1 cellular context compared by ENCODE assay signal in the genomic region with DNA sequence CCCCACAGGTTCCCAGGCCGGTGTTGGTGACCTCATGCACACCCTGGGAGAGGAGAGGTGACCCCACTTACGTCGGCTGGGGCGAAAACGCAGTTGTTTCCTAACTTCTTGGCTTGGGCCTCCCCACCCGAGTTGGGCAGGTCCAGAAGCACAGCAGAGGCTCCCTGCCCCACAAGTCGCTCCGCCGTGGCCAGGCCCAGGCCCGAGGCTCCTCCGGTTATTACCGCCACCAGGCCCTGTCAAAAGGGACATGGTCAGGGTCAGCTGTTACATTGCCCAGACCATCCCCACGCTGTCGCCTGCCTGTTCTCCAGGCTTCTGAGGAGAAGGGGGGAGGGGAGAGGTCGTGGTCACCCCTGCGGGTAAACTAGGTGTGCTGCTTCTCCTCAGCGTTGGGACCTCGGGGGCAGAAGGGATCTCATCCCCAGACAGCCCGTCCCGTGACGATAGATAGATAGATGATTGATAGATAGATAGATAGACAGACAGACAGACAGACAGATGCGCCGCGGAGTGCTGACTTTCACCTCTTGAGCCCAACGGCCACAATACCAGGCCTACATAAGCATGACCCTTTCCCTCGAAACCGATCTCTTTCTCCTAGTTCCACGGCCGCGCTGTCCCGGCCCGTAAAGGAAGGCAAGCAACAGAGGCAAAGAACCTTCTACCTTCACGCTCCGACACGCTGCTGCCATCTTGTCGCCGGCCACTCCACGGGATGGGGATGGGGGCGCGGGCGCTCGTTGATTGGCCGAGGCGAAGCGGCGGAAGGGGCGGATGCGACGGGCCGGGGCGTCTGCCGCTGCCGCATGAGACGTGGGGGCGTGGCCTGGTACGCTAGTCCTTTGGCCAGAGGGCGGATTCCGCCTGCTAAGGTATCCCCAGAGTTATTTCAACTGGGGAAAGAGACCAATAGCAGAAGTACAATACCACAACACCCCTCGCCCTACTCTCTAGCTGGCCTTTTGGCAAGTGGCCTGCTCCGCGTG.
TF ChIP-seq lines count a peak whose summit lies in the region.

A gene (minus strand): TSS at position 720 of the 989 bp plus-strand sequence. CDS start 25 bp downstream, at position 695.

TF ChIP-seq in GM12878, 131 proteins besides CTCF, POLR2A, EP300 and RAD21 (continued from another document and continues in another):
- TF ChIP-seq, protein P1, sequence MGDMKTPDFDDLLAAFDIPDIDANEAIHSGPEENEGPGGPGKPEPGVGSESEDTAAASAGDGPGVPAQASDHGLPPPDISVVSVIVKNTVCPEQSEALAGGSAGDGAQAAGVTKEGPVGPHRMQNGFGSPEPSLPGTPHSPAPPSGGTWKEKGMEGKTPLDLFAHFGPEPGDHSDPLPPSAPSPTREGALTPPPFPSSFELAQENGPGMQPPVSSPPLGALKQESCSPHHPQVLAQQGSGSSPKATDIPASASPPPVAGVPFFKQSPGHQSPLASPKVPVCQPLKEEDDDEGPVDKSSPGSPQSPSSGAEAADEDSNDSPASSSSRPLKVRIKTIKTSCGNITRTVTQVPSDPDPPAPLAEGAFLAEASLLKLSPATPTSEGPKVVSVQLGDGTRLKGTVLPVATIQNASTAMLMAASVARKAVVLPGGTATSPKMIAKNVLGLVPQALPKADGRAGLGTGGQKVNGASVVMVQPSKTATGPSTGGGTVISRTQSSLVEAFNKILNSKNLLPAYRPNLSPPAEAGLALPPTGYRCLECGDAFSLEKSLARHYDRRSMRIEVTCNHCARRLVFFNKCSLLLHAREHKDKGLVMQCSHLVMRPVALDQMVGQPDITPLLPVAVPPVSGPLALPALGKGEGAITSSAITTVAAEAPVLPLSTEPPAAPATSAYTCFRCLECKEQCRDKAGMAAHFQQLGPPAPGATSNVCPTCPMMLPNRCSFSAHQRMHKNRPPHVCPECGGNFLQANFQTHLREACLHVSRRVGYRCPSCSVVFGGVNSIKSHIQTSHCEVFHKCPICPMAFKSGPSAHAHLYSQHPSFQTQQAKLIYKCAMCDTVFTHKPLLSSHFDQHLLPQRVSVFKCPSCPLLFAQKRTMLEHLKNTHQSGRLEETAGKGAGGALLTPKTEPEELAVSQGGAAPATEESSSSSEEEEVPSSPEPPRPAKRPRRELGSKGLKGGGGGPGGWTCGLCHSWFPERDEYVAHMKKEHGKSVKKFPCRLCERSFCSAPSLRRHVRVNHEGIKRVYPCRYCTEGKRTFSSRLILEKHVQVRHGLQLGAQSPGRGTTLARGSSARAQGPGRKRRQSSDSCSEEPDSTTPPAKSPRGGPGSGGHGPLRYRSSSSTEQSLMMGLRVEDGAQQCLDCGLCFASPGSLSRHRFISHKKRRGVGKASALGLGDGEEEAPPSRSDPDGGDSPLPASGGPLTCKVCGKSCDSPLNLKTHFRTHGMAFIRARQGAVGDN (IDR thresholded peaks at IDR 0.05) = no peak
- TF ChIP-seq MTA2 (IDR thresholded peaks at IDR 0.05; ENCODE audit: low read depth) = no peak
- TF ChIP-seq SMARCA5 (IDR thresholded peaks at IDR 0.05) = no peak
- TF ChIP-seq, protein P2, sequence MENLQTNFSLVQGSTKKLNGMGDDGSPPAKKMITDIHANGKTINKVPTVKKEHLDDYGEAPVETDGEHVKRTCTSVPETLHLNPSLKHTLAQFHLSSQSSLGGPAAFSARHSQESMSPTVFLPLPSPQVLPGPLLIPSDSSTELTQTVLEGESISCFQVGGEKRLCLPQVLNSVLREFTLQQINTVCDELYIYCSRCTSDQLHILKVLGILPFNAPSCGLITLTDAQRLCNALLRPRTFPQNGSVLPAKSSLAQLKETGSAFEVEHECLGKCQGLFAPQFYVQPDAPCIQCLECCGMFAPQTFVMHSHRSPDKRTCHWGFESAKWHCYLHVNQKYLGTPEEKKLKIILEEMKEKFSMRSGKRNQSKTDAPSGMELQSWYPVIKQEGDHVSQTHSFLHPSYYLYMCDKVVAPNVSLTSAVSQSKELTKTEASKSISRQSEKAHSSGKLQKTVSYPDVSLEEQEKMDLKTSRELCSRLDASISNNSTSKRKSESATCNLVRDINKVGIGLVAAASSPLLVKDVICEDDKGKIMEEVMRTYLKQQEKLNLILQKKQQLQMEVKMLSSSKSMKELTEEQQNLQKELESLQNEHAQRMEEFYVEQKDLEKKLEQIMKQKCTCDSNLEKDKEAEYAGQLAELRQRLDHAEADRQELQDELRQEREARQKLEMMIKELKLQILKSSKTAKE (IDR thresholded peaks at IDR 0.05; ENCODE audit: low read depth, poor library complexity, severe bottlenecking) = no peak
- no peak for TF ChIP-seq SREBF2 (IDR thresholded peaks at IDR 0.05; ENCODE audit: low read length)
- 0 out of 2 replicates have a peak, but pooled peaks have one; percentile 31 for TF ChIP-seq RCOR1 (conservative IDR thresholded peaks at IDR 0.05; ENCODE audit: low read depth, low read length)
- no peak for TF ChIP-seq ASH2L (IDR thresholded peaks at IDR 0.05; ENCODE audit: borderline replicate concordance, low read depth)
- 0 out of 2 replicates have a peak, but pooled peaks have one; percentile 37 for TF ChIP-seq GATAD2B (conservative IDR thresholded peaks at IDR 0.05; ENCODE audit: low read depth)
- TF ChIP-seq, protein P3, sequence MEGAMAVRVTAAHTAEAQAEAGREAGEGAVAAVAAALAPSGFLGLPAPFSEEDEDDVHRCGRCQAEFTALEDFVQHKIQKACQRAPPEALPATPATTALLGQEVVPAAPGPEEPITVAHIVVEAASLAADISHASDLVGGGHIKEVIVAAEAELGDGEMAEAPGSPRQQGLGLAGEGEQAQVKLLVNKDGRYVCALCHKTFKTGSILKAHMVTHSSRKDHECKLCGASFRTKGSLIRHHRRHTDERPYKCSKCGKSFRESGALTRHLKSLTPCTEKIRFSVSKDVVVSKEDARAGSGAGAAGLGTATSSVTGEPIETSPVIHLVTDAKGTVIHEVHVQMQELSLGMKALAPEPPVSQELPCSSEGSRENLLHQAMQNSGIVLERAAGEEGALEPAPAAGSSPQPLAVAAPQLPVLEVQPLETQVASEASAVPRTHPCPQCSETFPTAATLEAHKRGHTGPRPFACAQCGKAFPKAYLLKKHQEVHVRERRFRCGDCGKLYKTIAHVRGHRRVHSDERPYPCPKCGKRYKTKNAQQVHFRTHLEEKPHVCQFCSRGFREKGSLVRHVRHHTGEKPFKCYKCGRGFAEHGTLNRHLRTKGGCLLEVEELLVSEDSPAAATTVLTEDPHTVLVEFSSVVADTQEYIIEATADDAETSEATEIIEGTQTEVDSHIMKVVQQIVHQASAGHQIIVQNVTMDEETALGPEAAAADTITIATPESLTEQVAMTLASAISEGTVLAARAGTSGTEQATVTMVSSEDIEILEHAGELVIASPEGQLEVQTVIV (IDR thresholded peaks at IDR 0.05; ENCODE audit: borderline replicate concordance, partially characterized antibody) = no peak
- no peak for TF ChIP-seq IKZF2 (IDR thresholded peaks at IDR 0.05)
- TF ChIP-seq BRCA1 (IDR thresholded peaks at IDR 0.05; ENCODE audit: low read depth, low read length) = no peak
- TF ChIP-seq CREM (IDR thresholded peaks at IDR 0.05; ENCODE audit: low read depth) = peak; percentile 33; the same call in 1 of the 2 replicates
- TF ChIP-seq, protein P4, sequence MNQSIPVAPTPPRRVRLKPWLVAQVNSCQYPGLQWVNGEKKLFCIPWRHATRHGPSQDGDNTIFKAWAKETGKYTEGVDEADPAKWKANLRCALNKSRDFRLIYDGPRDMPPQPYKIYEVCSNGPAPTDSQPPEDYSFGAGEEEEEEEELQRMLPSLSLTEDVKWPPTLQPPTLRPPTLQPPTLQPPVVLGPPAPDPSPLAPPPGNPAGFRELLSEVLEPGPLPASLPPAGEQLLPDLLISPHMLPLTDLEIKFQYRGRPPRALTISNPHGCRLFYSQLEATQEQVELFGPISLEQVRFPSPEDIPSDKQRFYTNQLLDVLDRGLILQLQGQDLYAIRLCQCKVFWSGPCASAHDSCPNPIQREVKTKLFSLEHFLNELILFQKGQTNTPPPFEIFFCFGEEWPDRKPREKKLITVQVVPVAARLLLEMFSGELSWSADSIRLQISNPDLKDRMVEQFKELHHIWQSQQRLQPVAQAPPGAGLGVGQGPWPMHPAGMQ (IDR thresholded peaks at IDR 0.05; ENCODE audit: borderline replicate concordance) = no peak
- no peak for TF ChIP-seq ZNF384 (IDR thresholded peaks at IDR 0.05; ENCODE audit: borderline replicate concordance, low read depth, low read length)
- TF ChIP-seq MEF2B (IDR thresholded peaks at IDR 0.05; ENCODE audit: partially characterized antibody, poor library complexity, severe bottlenecking) = no peak
- 0 out of 2 replicates have a peak, but pooled peaks have one; percentile 20 for TF ChIP-seq RUNX3 (IDR thresholded peaks at IDR 0.05; ENCODE audit: low read length)
- TF ChIP-seq SIX5 (IDR thresholded peaks at IDR 0.05; ENCODE audit: low read depth, low read length, severe bottlenecking) = no peak
- no peak for TF ChIP-seq NR2C1 (IDR thresholded peaks at IDR 0.05)
- TF ChIP-seq, protein P5, sequence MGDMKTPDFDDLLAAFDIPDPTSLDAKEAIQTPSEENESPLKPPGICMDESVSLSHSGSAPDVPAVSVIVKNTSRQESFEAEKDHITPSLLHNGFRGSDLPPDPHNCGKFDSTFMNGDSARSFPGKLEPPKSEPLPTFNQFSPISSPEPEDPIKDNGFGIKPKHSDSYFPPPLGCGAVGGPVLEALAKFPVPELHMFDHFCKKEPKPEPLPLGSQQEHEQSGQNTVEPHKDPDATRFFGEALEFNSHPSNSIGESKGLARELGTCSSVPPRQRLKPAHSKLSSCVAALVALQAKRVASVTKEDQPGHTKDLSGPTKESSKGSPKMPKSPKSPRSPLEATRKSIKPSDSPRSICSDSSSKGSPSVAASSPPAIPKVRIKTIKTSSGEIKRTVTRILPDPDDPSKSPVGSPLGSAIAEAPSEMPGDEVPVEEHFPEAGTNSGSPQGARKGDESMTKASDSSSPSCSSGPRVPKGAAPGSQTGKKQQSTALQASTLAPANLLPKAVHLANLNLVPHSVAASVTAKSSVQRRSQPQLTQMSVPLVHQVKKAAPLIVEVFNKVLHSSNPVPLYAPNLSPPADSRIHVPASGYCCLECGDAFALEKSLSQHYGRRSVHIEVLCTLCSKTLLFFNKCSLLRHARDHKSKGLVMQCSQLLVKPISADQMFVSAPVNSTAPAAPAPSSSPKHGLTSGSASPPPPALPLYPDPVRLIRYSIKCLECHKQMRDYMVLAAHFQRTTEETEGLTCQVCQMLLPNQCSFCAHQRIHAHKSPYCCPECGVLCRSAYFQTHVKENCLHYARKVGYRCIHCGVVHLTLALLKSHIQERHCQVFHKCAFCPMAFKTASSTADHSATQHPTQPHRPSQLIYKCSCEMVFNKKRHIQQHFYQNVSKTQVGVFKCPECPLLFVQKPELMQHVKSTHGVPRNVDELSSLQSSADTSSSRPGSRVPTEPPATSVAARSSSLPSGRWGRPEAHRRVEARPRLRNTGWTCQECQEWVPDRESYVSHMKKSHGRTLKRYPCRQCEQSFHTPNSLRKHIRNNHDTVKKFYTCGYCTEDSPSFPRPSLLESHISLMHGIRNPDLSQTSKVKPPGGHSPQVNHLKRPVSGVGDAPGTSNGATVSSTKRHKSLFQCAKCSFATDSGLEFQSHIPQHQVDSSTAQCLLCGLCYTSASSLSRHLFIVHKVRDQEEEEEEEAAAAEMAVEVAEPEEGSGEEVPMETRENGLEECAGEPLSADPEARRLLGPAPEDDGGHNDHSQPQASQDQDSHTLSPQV (IDR thresholded peaks at IDR 0.05) = no peak
- TF ChIP-seq, protein P6, sequence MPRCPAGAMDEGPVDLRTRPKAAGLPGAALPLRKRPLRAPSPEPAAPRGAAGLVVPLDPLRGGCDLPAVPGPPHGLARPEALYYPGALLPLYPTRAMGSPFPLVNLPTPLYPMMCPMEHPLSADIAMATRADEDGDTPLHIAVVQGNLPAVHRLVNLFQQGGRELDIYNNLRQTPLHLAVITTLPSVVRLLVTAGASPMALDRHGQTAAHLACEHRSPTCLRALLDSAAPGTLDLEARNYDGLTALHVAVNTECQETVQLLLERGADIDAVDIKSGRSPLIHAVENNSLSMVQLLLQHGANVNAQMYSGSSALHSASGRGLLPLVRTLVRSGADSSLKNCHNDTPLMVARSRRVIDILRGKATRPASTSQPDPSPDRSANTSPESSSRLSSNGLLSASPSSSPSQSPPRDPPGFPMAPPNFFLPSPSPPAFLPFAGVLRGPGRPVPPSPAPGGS (IDR thresholded peaks at IDR 0.05; ENCODE audit: borderline replicate concordance, insufficient read depth, low read depth, low read length, poor library complexity, severe bottlenecking) = no peak
- no peak for TF ChIP-seq CBX3 (IDR thresholded peaks at IDR 0.05; ENCODE audit: borderline replicate concordance, low read depth)
- TF ChIP-seq CBX5 (IDR thresholded peaks at IDR 0.05; ENCODE audit: low read depth) = no peak
- TF ChIP-seq HDAC2 (IDR thresholded peaks at IDR 0.05) = no peak
- TF ChIP-seq FOS (IDR thresholded peaks at IDR 0.05; ENCODE audit: borderline replicate concordance, extremely low read depth, insufficient read length) = no peak
- no peak for TF ChIP-seq RELA (IDR thresholded peaks at IDR 0.05; ENCODE audit: borderline replicate concordance, partially characterized antibody)
- peak; percentile 42; the same call in 1 of the 2 replicates for TF ChIP-seq CREB1 (IDR thresholded peaks at IDR 0.05; ENCODE audit: low read depth)
- TF ChIP-seq TCF7 (IDR thresholded peaks at IDR 0.05; ENCODE audit: borderline replicate concordance) = no peak
- TF ChIP-seq TCF12 (IDR thresholded peaks at IDR 0.05; ENCODE audit: low read depth, low read length) = no peak
- TF ChIP-seq, protein P7, sequence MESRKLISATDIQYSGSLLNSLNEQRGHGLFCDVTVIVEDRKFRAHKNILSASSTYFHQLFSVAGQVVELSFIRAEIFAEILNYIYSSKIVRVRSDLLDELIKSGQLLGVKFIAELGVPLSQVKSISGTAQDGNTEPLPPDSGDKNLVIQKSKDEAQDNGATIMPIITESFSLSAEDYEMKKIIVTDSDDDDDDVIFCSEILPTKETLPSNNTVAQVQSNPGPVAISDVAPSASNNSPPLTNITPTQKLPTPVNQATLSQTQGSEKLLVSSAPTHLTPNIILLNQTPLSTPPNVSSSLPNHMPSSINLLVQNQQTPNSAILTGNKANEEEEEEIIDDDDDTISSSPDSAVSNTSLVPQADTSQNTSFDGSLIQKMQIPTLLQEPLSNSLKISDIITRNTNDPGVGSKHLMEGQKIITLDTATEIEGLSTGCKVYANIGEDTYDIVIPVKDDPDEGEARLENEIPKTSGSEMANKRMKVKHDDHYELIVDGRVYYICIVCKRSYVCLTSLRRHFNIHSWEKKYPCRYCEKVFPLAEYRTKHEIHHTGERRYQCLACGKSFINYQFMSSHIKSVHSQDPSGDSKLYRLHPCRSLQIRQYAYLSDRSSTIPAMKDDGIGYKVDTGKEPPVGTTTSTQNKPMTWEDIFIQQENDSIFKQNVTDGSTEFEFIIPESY (IDR thresholded peaks at IDR 0.05) = no peak
- TF ChIP-seq RB1 (IDR thresholded peaks at IDR 0.05; ENCODE audit: borderline replicate concordance) = no peak
- no peak for TF ChIP-seq SIN3A (IDR thresholded peaks at IDR 0.05; ENCODE audit: low read depth, low read length)
- TF ChIP-seq, protein P8, sequence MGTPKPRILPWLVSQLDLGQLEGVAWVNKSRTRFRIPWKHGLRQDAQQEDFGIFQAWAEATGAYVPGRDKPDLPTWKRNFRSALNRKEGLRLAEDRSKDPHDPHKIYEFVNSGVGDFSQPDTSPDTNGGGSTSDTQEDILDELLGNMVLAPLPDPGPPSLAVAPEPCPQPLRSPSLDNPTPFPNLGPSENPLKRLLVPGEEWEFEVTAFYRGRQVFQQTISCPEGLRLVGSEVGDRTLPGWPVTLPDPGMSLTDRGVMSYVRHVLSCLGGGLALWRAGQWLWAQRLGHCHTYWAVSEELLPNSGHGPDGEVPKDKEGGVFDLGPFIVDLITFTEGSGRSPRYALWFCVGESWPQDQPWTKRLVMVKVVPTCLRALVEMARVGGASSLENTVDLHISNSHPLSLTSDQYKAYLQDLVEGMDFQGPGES (IDR thresholded peaks at IDR 0.05) = no peak
- TF ChIP-seq POU2F2 (IDR thresholded peaks at IDR 0.05; ENCODE audit: borderline replicate concordance, low read depth, low read length) = peak; percentile 57; the same call in 1 of the 3 replicates
- no peak for TF ChIP-seq MEF2A (IDR thresholded peaks at IDR 0.05; ENCODE audit: insufficient read depth, low read depth, low read length)
